In genomic region chrX:65667503-65668355, GRCh38 we compare ENCODE assay signal across 1 cellular context.
TF ChIP-seq lines count a peak whose summit lies in the region.

Gene MSN, plus strand, starts transcription at chrX:65667654. Its CDS starts 188 bp downstream, at chrX:65667842.

TF ChIP-seq in K562, 482 proteins besides CTCF, POLR2A, EP300 and RAD21 (continued from another document):
- TF ChIP-seq ARID4B (CRISPR knock-in tag; IDR thresholded peaks at IDR 0.05), result peak; percentile 62; the same call in 1 of the 2 replicates
- no peak for TF ChIP-seq SIN3B (IDR thresholded peaks at IDR 0.05; ENCODE audit: low read depth)
- TF ChIP-seq BRF1 (IDR thresholded peaks at IDR 0.05; ENCODE audit: borderline replicate concordance, extremely low read depth, insufficient read length), result no peak
- TF ChIP-seq POLR2H (tag; IDR thresholded peaks at IDR 0.05; ENCODE audit: low read depth), result peak; percentile 58; the same call in 1 of the 2 replicates
- TF ChIP-seq E2F4 (CRISPR knock-in tag; IDR thresholded peaks at IDR 0.05; ENCODE audit: low read depth), result no peak
- no peak for TF ChIP-seq ZNF717 (CRISPR knock-in tag; IDR thresholded peaks at IDR 0.05)
- TF ChIP-seq ZFX (CRISPR knock-in tag; IDR thresholded peaks at IDR 0.05), result peak; percentile 59
- TF ChIP-seq RB1 (IDR thresholded peaks at IDR 0.05; ENCODE audit: low read depth), result 0 out of 2 replicates have a peak, but pooled peaks have one; percentile 41
- TF ChIP-seq ATF1 (CRISPR knock-in tag; IDR thresholded peaks at IDR 0.05), result no peak
- no peak for TF ChIP-seq ATF1 (tag; IDR thresholded peaks at IDR 0.05)
- no peak for TF ChIP-seq LARP7 (IDR thresholded peaks at IDR 0.05)
- TF ChIP-seq ZBTB7A (IDR thresholded peaks at IDR 0.05; ENCODE audit: borderline replicate concordance, control insufficient read depth, low read depth, low read length), result peak; percentile 32; the same call in 1 of the 2 replicates
- peak in 1 of 2 experiments; percentile 78 for TF ChIP-seq E2F6 (IDR thresholded peaks at IDR 0.05; ENCODE audit: borderline replicate concordance in 1 of 2, extremely low read depth in 1 of 2, insufficient read depth in 1 of 2, insufficient read length in 1 of 2, low read depth in 1 of 2, low read length in 1 of 2, poor library complexity in 1 of 2, severe bottlenecking in 1 of 2)
- peak; percentile 58; the same call in 1 of the 2 replicates for TF ChIP-seq POLR2AphosphoS5 (IDR thresholded peaks at IDR 0.05; ENCODE audit: control insufficient read depth, insufficient read depth, low read depth, low read length)
- TF ChIP-seq ASH1L (IDR thresholded peaks at IDR 0.05; ENCODE audit: borderline replicate concordance, low read depth, partially characterized antibody), result no peak
